24 cellular contexts compared by ENCODE assay signal in the genomic region with DNA sequence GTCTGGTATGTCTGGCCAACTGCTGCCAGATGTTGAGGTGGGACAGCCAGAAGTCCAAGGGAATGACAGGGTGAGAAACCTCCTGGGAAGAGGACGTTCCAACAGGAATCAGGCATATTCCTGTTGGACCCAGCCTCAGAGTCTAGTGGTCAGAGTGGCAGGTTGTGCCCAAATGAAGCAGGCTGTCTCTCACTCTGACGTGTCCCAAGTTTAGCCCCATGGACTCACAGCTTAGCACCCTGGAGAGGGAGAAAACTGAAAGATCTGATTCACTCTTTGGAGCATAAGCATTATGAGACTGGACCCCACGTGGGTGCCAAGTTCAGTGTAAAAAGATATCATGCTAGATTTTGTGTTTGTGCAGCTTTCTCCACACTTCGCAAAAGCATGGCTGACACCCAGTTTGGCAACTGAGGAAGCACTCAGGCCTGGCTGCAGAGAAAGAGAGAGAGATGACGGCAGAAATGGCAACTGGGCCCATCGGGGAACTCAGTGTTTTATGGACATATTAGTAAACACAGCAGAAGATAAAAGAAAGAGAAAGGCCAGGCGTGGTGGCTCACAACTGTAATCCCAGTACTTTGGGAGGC.
"Had no signal": no experiment of that assay in that cellular context is flagged by ENCODE, and none has a peak within 500 bp of the region (broad histone marks: within the 10 kb centered on the region; RNA-seq: fewer than 3 reads in every experiment).

No MANE protein-coding gene starts in this region.

- ATAC-seq: activated T-cell treated with anti-CD3 and anti-CD28 coated beads, Interleukin-2, amount 50 U/mL, for 72 hours; SK-N-SH treated with all-trans-retinoic acid at 6 μM for 48 hours had no signal

- H3K27ac ChIP-seq: adrenal gland, breast epithelium, SJSA1 had no signal

- DNase-seq: activated B cell treated with CpG ODN at 0.5 μM for 24 hours; activated CD4-positive, alpha-beta memory T cell treated with anti-CD3 and anti-CD28 coated beads for 36 hours; activated CD4-positive, alpha-beta T cell treated with anti-CD3 and anti-CD28 coated beads for 1 hour; activated CD4-positive, alpha-beta T cell treated with anti-CD3 and anti-CD28 coated beads, Interleukin-2, amount 10 ng/mL, durations not matched to agents 7 days and 5 days; activated CD8-positive, alpha-beta memory T cell treated with anti-CD3 and anti-CD28 coated beads for 24 hours; activated gamma-delta T cell treated with Interleukin-2 at 50 U/mL for 16 hours; activated naive CD4-positive, alpha-beta T cell treated with anti-CD3 and anti-CD28 coated beads, Interleukin-2, amount 10 ng/mL, durations not matched to agents 7 days and 5 days; activated naive CD8-positive, alpha-beta T cell treated with anti-CD3 and anti-CD28 coated beads, Interleukin-2, amount 10 ng/mL, durations not matched to agents 7 days and 5 days; activated T-cell treated with anti-CD3 and anti-CD28 coated beads, Interleukin-2, amount 50 U/mL, for 72 hours; adrenal gland; anterior cingulate cortex; IMR-90; KG1; NCI-H1048; NCI-H1694; NCI-H2029; NCI-H345; NCI-H510A; NCI-H526 treated with DMSO at 0.1 percent for 48 hours; NCI-H82; T-helper 9 cell had no signal

- H3K9me3 ChIP-seq: adrenal gland, breast epithelium, SJSA1 had no signal

- H3K4me1 ChIP-seq: breast epithelium, SJSA1 had no signal

- H3K4me3 ChIP-seq: adrenal gland, breast epithelium, SJSA1 had no signal

- H3K36me3 ChIP-seq: adrenal gland, breast epithelium, SJSA1 had no signal

- H3K27me3 ChIP-seq: adrenal gland, breast epithelium, SJSA1 had no signal
